In the genomic region with DNA sequence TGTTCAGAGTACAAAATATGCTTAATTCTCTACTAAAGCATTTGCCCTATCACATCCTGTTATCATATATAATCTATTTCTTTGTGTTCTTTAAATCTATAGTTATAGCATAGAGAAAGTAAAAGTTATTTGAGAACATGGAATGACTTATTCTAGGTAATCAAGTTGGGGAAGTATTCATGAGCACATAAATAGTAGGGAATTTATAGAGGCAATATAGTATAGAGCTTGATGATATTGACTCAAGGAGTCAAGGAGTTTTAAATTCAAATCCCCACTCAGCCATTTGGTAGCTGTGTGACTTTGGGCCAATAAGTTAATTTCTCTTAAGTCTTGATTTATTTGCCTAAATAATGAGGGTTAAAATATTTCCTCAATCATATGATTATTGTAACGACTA, we compare ENCODE assay signal across 27 cellular contexts. TPM values are rescaled to one million over a fixed set of nuclear protein-coding genes. Genes with fewer than 3 reads are reported as not detected.
DNase-seq lines count a peak whose midpoint lies in the region; ATAC-seq, FAIRE-seq and TF ChIP-seq lines count a peak whose summit lies in the region.
"Had no signal": no experiment of that assay in that cellular context is flagged by ENCODE, and none has a peak within 500 bp of the region (broad histone marks: within the 10 kb centered on the region; RNA-seq: fewer than 3 reads in every experiment).

No MANE protein-coding gene starts in this region.

- TF ChIP-seq CTCF in A549 (IDR thresholded peaks at IDR 0.05) (no peak), Peyer's patch (IDR thresholded peaks at IDR 0.05) (no peak)

- H3K27ac ChIP-seq in A549: no peak overlapping the region
- H3K27ac ChIP-seq in Peyer's patch: no peak overlapping the region
- H3K27ac ChIP-seq: 22Rv1, BLaER1 had no signal

- H3K9me3 ChIP-seq in A549 (no peaks in the 10 kb centered on the region), Peyer's patch (no peaks in the 10 kb centered on the region)
- H3K9me3 ChIP-seq: BE2C, BLaER1 had no signal

- TF ChIP-seq RAD21 in A549 (conservative IDR thresholded peaks at IDR 0.05 in 1 of 2, IDR thresholded peaks at IDR 0.05 in 1 of 2): no peak

- peak; percentile 49 for FAIRE-seq in A549 (lab: Jason Lieb, UNC)
- FAIRE-seq in colon (lab: Jason Lieb, UNC): peak; percentile 94
- FAIRE-seq: GM12878, GM12892 had no signal

- H3K4me1 ChIP-seq in A549 (no peaks in the 10 kb centered on the region), Peyer's patch (no peaks in the 10 kb centered on the region)
- H3K4me1 ChIP-seq: BE2C, BLaER1 had no signal

- no peak for TF ChIP-seq EP300 in A549 (IDR thresholded peaks at IDR 0.05)

- H3K4me3 ChIP-seq in A549: no peak overlapping the region
- no peak overlapping the region for H3K4me3 ChIP-seq in Peyer's patch
- H3K4me3 ChIP-seq: BLaER1, GM12878 had no signal

- intact Hi-C loops in left colon (cut with DNase I, micrococcal nuclease): no loop called here

- CTCF ChIA-PET in A549 (lab: Yijun Ruan, JAX): no interaction called here

- DNase-seq in A549 (ENCODE audit: low read depth in 1 of 2, low spot score in 1 of 2) (no peak), left colon (no peak), mesenteric fat pad (ENCODE audit: low spot score) (no peak), Peyer's patch (no peak)
- DNase-seq: ACHN; BE2C; C1 segment of cervical spinal cord; CD4-positive, alpha-beta memory T cell; CD8-positive, alpha-beta memory T cell; COR-L47; DMS 273 treated with DMSO at 0.1 percent for 48 hours; DMS153; DMS79; EL; GDM1 had no signal

- H3K27me3 ChIP-seq in Peyer's patch: no peaks in the 10 kb centered on the region
- H3K27me3 ChIP-seq: BE2C had no signal

- H3K36me3 ChIP-seq in Peyer's patch: no peaks in the 10 kb centered on the region
- H3K36me3 ChIP-seq: BE2C, BLaER1 had no signal

- no peak for TF ChIP-seq POLR2A in A549 (IDR thresholded peaks at IDR 0.05; ENCODE audit: low read length)
- no peak for TF ChIP-seq POLR2A in Peyer's patch (IDR thresholded peaks at IDR 0.05)

- ATAC-seq in A549: no peak
- ATAC-seq in left colon: peak; percentile 74
- ATAC-seq in esophagus mucosa: no peak
- ATAC-seq: GM12878 had no signal

- 0% methylated on average over 1 of the region's 1 CpG for WGBS in A549 (ENCODE audit: missing lambda C conversion rate)

- no peak overlapping the region for H3K4me2 ChIP-seq in A549
- H3K4me2 ChIP-seq: BLaER1 had no signal

- POLR2A ChIA-PET in A549 (lab: Yijun Ruan, JAX): no interaction called here

TF ChIP-seq in A549, 52 proteins besides CTCF, POLR2A, EP300 and RAD21:
- no peak for TF ChIP-seq NFE2L2 (conservative IDR thresholded peaks at IDR 0.05; ENCODE audit: low read length)
- TF ChIP-seq MAZ (IDR thresholded peaks at IDR 0.05; ENCODE audit: borderline replicate concordance, low read depth, low read length): no peak
- TF ChIP-seq RCOR1 (IDR thresholded peaks at IDR 0.05; ENCODE audit: low read depth, low read length): no peak
- no peak for TF ChIP-seq ESRRA (IDR thresholded peaks at IDR 0.05; ENCODE audit: borderline replicate concordance, low read length)
- TF ChIP-seq FOXS1 (CRISPR knock-in tag; IDR thresholded peaks at IDR 0.05): no peak
- TF ChIP-seq CEBPB (IDR thresholded peaks at IDR 0.05): no peak
- no peak for TF ChIP-seq TFCP2L1 (CRISPR knock-in tag; IDR thresholded peaks at IDR 0.05)
- no peak for TF ChIP-seq EHMT2 (IDR thresholded peaks at IDR 0.05; ENCODE audit: low read depth)
- TF ChIP-seq HEYL (CRISPR knock-in tag; IDR thresholded peaks at IDR 0.05): no peak
- no peak for TF ChIP-seq MAFK (IDR thresholded peaks at IDR 0.05; ENCODE audit: partially characterized antibody)
- TF ChIP-seq NR3C1 (IDR thresholded peaks at IDR 0.05): no peak
- no peak for TF ChIP-seq ZC3H11A (IDR thresholded peaks at IDR 0.05)
- TF ChIP-seq POLR2AphosphoS2 (conservative IDR thresholded peaks at IDR 0.05; ENCODE audit: low read length): no peak
- no peak for TF ChIP-seq FOSL2 (IDR thresholded peaks at IDR 0.05)
- no peak for TF ChIP-seq FOSL2 (CRISPR knock-in tag; IDR thresholded peaks at IDR 0.05)
- TF ChIP-seq, protein P1, sequence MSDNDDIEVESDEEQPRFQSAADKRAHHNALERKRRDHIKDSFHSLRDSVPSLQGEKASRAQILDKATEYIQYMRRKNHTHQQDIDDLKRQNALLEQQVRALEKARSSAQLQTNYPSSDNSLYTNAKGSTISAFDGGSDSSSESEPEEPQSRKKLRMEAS (IDR thresholded peaks at IDR 0.05): no peak
- no peak for TF ChIP-seq RFX5 (IDR thresholded peaks at IDR 0.05)
- TF ChIP-seq EHF (CRISPR knock-in tag; IDR thresholded peaks at IDR 0.05): no peak
- TF ChIP-seq HOXB13 (CRISPR knock-in tag; IDR thresholded peaks at IDR 0.05; ENCODE audit: low read depth): no peak
- TF ChIP-seq JUN (IDR thresholded peaks at IDR 0.05): no peak
- TF ChIP-seq, protein P2, sequence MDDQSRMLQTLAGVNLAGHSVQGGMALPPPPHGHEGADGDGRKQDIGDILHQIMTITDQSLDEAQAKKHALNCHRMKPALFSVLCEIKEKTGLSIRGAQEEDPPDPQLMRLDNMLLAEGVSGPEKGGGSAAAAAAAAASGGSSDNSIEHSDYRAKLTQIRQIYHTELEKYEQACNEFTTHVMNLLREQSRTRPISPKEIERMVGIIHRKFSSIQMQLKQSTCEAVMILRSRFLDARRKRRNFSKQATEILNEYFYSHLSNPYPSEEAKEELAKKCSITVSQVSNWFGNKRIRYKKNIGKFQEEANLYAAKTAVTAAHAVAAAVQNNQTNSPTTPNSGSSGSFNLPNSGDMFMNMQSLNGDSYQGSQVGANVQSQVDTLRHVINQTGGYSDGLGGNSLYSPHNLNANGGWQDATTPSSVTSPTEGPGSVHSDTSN (IDR thresholded peaks at IDR 0.05): no peak

RNA-seq across cellular contexts. Expression of a gene that starts 37.5 kb away (rescaled TPM):
- not detected in 2 replicates for polyA plus RNA-seq in A549 (2011; rRNA removed)
- not detected in 2 replicates for polyA plus RNA-seq in A549 (2012; cell fraction: cytosol; rRNA removed)
- polyA plus RNA-seq in A549 (2012; cell fraction: nucleus; rRNA removed): not detected in 2 replicates
- not detected in 3 replicates for polyA plus RNA-seq in A549 (2017; fragmentation: RNase III; extraction: RNeasy Plus Mini Kit Qiagen cat#74134 plus additional on column Dnase treatment)
- not detected in 2 replicates for polyA minus RNA-seq in A549 (2011; rRNA and poly(A)+ RNA removed)
- not detected for total RNA-seq in left colon
- not detected for total RNA-seq in mesenteric fat pad
- total RNA-seq in Peyer's patch: not detected
- total RNA-seq in esophagus mucosa: not detected
- total RNA-seq: A172; A673; CD4-positive, alpha-beta memory T cell; CD8-positive, alpha-beta memory T cell; Daoy; G401; GM12878 had no signal
- polyA plus RNA-seq: AG04450, CD14-positive monocyte, GM12878 had no signal
